ENCODE assay signal across 1 cellular context in the genomic region with DNA sequence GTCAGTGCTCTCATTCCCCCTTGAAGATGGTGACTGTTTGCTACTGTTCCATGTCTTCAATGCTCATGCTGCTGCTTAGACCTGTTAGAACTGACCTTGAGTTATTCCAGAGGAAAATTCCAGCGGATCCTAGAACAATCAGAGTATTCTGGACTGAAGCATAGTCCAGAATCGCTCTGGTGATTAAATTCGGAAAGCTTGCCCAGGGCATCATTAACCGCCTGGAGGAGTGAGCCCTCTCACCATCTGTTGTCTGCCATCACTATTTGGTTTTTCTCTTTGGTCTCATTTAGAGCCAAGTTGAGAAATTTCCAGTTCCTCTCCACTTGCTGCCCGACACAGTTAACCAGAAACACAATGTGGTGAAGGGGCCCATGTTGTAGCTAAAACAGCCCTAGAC.
TF ChIP-seq lines count a peak whose summit lies in the region.

No MANE protein-coding gene starts in this region.

TF ChIP-seq in HepG2, 621 proteins besides CTCF, POLR2A, EP300 and RAD21 (continued from another document):
- TF ChIP-seq, protein P1, sequence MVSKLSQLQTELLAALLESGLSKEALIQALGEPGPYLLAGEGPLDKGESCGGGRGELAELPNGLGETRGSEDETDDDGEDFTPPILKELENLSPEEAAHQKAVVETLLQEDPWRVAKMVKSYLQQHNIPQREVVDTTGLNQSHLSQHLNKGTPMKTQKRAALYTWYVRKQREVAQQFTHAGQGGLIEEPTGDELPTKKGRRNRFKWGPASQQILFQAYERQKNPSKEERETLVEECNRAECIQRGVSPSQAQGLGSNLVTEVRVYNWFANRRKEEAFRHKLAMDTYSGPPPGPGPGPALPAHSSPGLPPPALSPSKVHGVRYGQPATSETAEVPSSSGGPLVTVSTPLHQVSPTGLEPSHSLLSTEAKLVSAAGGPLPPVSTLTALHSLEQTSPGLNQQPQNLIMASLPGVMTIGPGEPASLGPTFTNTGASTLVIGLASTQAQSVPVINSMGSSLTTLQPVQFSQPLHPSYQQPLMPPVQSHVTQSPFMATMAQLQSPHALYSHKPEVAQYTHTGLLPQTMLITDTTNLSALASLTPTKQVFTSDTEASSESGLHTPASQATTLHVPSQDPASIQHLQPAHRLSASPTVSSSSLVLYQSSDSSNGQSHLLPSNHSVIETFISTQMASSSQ (IDR thresholded peaks at IDR 0.05; ENCODE audit: low read depth): no peak
- TF ChIP-seq, protein P1 (CRISPR knock-in tag; IDR thresholded peaks at IDR 0.05; ENCODE audit: borderline replicate concordance): no peak
- TF ChIP-seq, protein P2, sequence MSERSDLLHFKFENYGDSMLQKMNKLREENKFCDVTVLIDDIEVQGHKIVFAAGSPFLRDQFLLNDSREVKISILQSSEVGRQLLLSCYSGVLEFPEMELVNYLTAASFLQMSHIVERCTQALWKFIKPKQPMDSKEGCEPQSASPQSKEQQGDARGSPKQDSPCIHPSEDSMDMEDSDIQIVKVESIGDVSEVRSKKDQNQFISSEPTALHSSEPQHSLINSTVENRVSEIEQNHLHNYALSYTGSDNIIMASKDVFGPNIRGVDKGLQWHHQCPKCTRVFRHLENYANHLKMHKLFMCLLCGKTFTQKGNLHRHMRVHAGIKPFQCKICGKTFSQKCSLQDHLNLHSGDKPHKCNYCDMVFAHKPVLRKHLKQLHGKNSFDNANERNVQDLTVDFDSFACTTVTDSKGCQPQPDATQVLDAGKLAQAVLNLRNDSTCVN (CRISPR knock-in tag; IDR thresholded peaks at IDR 0.05; ENCODE audit: borderline replicate concordance): peak; percentile 67; the same call in 1 of the 2 replicates
- TF ChIP-seq, protein P3, sequence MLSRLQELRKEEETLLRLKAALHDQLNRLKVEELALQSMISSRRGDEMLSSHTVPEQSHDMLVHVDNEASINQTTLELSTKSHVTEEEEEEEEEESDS (CRISPR knock-in tag; IDR thresholded peaks at IDR 0.05; ENCODE audit: borderline replicate concordance): no peak
- TF ChIP-seq ZNF737 (CRISPR knock-in tag; IDR thresholded peaks at IDR 0.05; ENCODE audit: borderline replicate concordance): no peak
